ENCODE assay signal across 18 cellular contexts in genomic region chr7:41193738-41194287, GRCh38.
DNase-seq lines count a peak whose midpoint lies in the region; ATAC-seq and TF ChIP-seq lines count a peak whose summit lies in the region.
"Had no signal": no experiment of that assay in that cellular context is flagged by ENCODE, and none has a peak within 500 bp of the region (broad histone marks: within the 10 kb centered on the region; RNA-seq: fewer than 3 reads in every experiment).

No MANE protein-coding gene starts in this region.

- H3K4me1 Mint-ChIP-seq in mesothelial cell of epicardium, result peaks cover 43% of the 10 kb centered on the region
- no peaks in the 10 kb centered on the region for H3K4me1 Mint-ChIP-seq in activated CD4-positive, alpha-beta T cell treated with anti-CD3 and anti-CD28 coated beads, Interleukin-2, amount 10 ng/mL, durations not matched to agents 7 days and 5 days
- H3K4me1 Mint-ChIP-seq: CD4-positive, CD25-positive, alpha-beta regulatory T cell had no signal

- no peak for TF ChIP-seq CTCF in mesothelial cell of epicardium (IDR thresholded peaks at IDR 0.05; ENCODE audit: unreplicated experiment)

- CTCF ChIA-PET in activated CD4-positive, alpha-beta T cell treated with anti-CD3 and anti-CD28 coated beads, Interleukin-2, amount 10 ng/mL, durations not matched to agents 7 days and 5 days (lab: Charles Lee), result no interaction called here

- no peak for ATAC-seq in left colon
- ATAC-seq: PC-3 had no signal

- H3K36me3 Mint-ChIP-seq in mesothelial cell of epicardium, result no peaks in the 10 kb centered on the region
- no peaks in the 10 kb centered on the region for H3K36me3 Mint-ChIP-seq in activated CD4-positive, alpha-beta T cell treated with anti-CD3 and anti-CD28 coated beads, Interleukin-2, amount 10 ng/mL, durations not matched to agents 7 days and 5 days (ENCODE audit: low read depth)
- H3K36me3 Mint-ChIP-seq: CD4-positive, CD25-positive, alpha-beta regulatory T cell had no signal

- DNase-seq in DMS 273 treated with DMSO at 0.1 percent for 48 hours (lab: John Stamatoyannopoulos, UW) (peak; percentile 51), NCI-H524 treated with DMSO at 0.1 percent for 48 hours (lab: John Stamatoyannopoulos, UW) (peak; percentile 52), SK-N-DZ (ENCODE audit: low spot score) (peak; percentile 75), mesothelial cell of epicardium (ENCODE audit: low spot score in 2 of 2, unreplicated experiment in 2 of 2) (no peak), NCI-H1417 treated with DMSO at 0.1 percent for 48 hours (lab: John Stamatoyannopoulos, UW) (no peak), left colon (no peak)
- no peak for DNase-seq in activated CD8-positive, alpha-beta memory T cell treated with anti-CD3 and anti-CD28 coated beads, Interleukin-2, amount 50 U/mL, for 4 hours
- DNase-seq in activated CD4-positive, alpha-beta T cell treated with anti-CD3 and anti-CD28 coated beads, Interleukin-2, amount 10 ng/mL, durations not matched to agents 7 days and 5 days, result no peak
- DNase-seq: CD4-positive, CD25-positive, alpha-beta regulatory T cell; DMS53; GOT3; KBM-7; MG63; NCI-H187 treated with DMSO at 0.1 percent for 48 hours; NCI-H2227 treated with DMSO at 0.1 percent for 48 hours; NCI-H748 treated with DMSO at 0.1 percent for 48 hours; NK-92 treated with Interleukin-12 subunit alpha and Interleukin-12 subunit beta, amount 100 ng/mL, for 24 hours; PC-3 had no signal

- H3K27ac Mint-ChIP-seq in mesothelial cell of epicardium, result peak overlapping the region; percentile 8
- no peak overlapping the region for H3K27ac Mint-ChIP-seq in activated CD4-positive, alpha-beta T cell treated with anti-CD3 and anti-CD28 coated beads, Interleukin-2, amount 10 ng/mL, durations not matched to agents 7 days and 5 days
- H3K27ac Mint-ChIP-seq: CD4-positive, CD25-positive, alpha-beta regulatory T cell had no signal

- no peak overlapping the region for H3K4me3 Mint-ChIP-seq in mesothelial cell of epicardium
- H3K4me3 Mint-ChIP-seq in activated CD4-positive, alpha-beta T cell treated with anti-CD3 and anti-CD28 coated beads, Interleukin-2, amount 10 ng/mL, durations not matched to agents 7 days and 5 days, result no peak overlapping the region
- H3K4me3 Mint-ChIP-seq: CD4-positive, CD25-positive, alpha-beta regulatory T cell had no signal

- intact Hi-C loops in left colon (cut with DNase I, micrococcal nuclease), result no loop called here

- H3K9me3 Mint-ChIP-seq in mesothelial cell of epicardium, result no peaks in the 10 kb centered on the region
- no peaks in the 10 kb centered on the region for H3K9me3 Mint-ChIP-seq in activated CD4-positive, alpha-beta T cell treated with anti-CD3 and anti-CD28 coated beads, Interleukin-2, amount 10 ng/mL, durations not matched to agents 7 days and 5 days

- POLR2A ChIA-PET in activated CD4-positive, alpha-beta T cell treated with anti-CD3 and anti-CD28 coated beads, Interleukin-2, amount 10 ng/mL, durations not matched to agents 7 days and 5 days (lab: Charles Lee), result no interaction called here

- H3K27me3 Mint-ChIP-seq in mesothelial cell of epicardium (ENCODE audit: low read depth), result no peaks in the 10 kb centered on the region
- H3K27me3 Mint-ChIP-seq in activated CD4-positive, alpha-beta T cell treated with anti-CD3 and anti-CD28 coated beads, Interleukin-2, amount 10 ng/mL, durations not matched to agents 7 days and 5 days, result no peaks in the 10 kb centered on the region
- H3K27me3 Mint-ChIP-seq: CD4-positive, CD25-positive, alpha-beta regulatory T cell had no signal

Comparison
In these comparisons a context has a peak if more than half of its experiments do, and no peak if none do; other contexts are left out.
1. DNase-seq: peak in DMS 273 treated with DMSO at 0.1 percent for 48 hours (single experiment), NCI-H524 treated with DMSO at 0.1 percent for 48 hours (single experiment) and SK-N-DZ (single experiment); none in mesothelial cell of epicardium (0 of 2), activated CD8-positive, alpha-beta memory T cell treated with anti-CD3 and anti-CD28 coated beads, Interleukin-2, amount 50 U/mL, for 4 hours (single experiment), NCI-H1417 treated with DMSO at 0.1 percent for 48 hours (single experiment), left colon (0 of 2) and activated CD4-positive, alpha-beta T cell treated with anti-CD3 and anti-CD28 coated beads, Interleukin-2, amount 10 ng/mL, durations not matched to agents 7 days and 5 days (single experiment).